In the genomic region with DNA sequence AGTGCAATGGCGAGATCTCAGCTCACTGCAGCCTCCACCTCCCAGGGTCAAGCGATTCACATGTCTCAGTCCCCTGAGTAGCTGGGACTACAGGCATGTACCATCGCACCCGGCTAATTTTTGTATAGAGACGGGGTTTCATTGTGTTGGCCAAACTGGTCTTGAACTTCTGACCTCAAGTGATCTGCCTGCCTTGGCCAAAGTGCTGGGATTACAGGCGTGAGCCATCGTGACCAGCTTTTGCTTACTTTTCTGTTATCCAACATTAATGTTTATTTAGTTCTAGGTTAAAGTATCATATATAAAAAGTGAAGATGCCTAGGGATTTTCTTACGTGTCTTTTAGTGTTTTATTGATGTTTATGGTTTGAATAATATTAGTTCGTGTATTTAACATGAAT, we compare ENCODE assay signal across 21 cellular contexts. TPM values are rescaled to one million over a fixed set of nuclear protein-coding genes. Genes with fewer than 3 reads are reported as not detected.
"Had no signal": no experiment of that assay in that cellular context is flagged by ENCODE, and none has a peak within 500 bp of the region (broad histone marks: within the 10 kb centered on the region; RNA-seq: fewer than 3 reads in every experiment).

No MANE protein-coding gene starts in this region.

- H3K9me3 Mint-ChIP-seq: effector memory CD8-positive, alpha-beta T cell; natural killer cell; stimulated activated naive CD8-positive, alpha-beta T cell treated with anti-CD3 and anti-CD28 coated beads, Interleukin-15, amount 100 ng/mL, for 72 hours had no signal

- H3K27ac Mint-ChIP-seq: effector memory CD8-positive, alpha-beta T cell; natural killer cell; stimulated activated naive CD8-positive, alpha-beta T cell treated with anti-CD3 and anti-CD28 coated beads, Interleukin-15, amount 100 ng/mL, for 72 hours had no signal

- H3K9me3 ChIP-seq: gastrocnemius medialis, heart right ventricle, left ventricle myocardium inferior, neutrophil, prostate gland, spleen, testis, upper lobe of left lung had no signal

- DNase-seq: activated naive CD4-positive, alpha-beta T cell; activated T-cell treated with anti-CD3 and anti-CD28 coated beads for 4 hours; anterior cingulate cortex; cerebellar nuclear complex; dermis blood vessel endothelial cell; effector memory CD8-positive, alpha-beta T cell; gastrocnemius medialis; heart right ventricle; islet precursor cell; left ventricle myocardium inferior; mesenchymal stem cell; natural killer cell; right cardiac atrium; spleen; stimulated activated naive CD8-positive, alpha-beta T cell treated with anti-CD3 and anti-CD28 coated beads, Interleukin-15, amount 100 ng/mL, for 72 hours; testis; upper lobe of left lung had no signal

- H3K4me3 ChIP-seq: gastrocnemius medialis, heart right ventricle, left ventricle myocardium inferior, prostate gland, spleen, testis, upper lobe of left lung had no signal

- H3K4me3 Mint-ChIP-seq: effector memory CD8-positive, alpha-beta T cell; natural killer cell; stimulated activated naive CD8-positive, alpha-beta T cell treated with anti-CD3 and anti-CD28 coated beads, Interleukin-15, amount 100 ng/mL, for 72 hours had no signal

- ATAC-seq: effector memory CD8-positive, alpha-beta T cell; gastrocnemius medialis; heart right ventricle; natural killer cell; right cardiac atrium; stimulated activated naive CD8-positive, alpha-beta T cell treated with anti-CD3 and anti-CD28 coated beads, Interleukin-15, amount 100 ng/mL, for 72 hours had no signal

- H3K36me3 ChIP-seq: gastrocnemius medialis, left ventricle myocardium inferior, prostate gland, spleen, upper lobe of left lung had no signal

- H3K27me3 Mint-ChIP-seq: effector memory CD8-positive, alpha-beta T cell; stimulated activated naive CD8-positive, alpha-beta T cell treated with anti-CD3 and anti-CD28 coated beads, Interleukin-15, amount 100 ng/mL, for 72 hours had no signal

- H3K36me3 Mint-ChIP-seq: natural killer cell had no signal

- H3K4me1 Mint-ChIP-seq: stimulated activated naive CD8-positive, alpha-beta T cell treated with anti-CD3 and anti-CD28 coated beads, Interleukin-15, amount 100 ng/mL, for 72 hours had no signal

- H3K27me3 ChIP-seq: gastrocnemius medialis, heart right ventricle, neutrophil, spleen, testis, upper lobe of left lung had no signal

- H3K4me1 ChIP-seq: prostate gland, testis had no signal

- H3K27ac ChIP-seq: epithelial cell of prostate, gastrocnemius medialis, heart right ventricle, left ventricle myocardium inferior, neutrophil, prostate gland, spleen, testis, upper lobe of left lung had no signal

RNA-seq across cellular contexts. Expression of gene LRRC10, which starts 54.3 kb away (rescaled TPM):
- total RNA-seq: dermis blood vessel endothelial cell, gastrocnemius medialis, mucosa of gallbladder, natural killer cell, prostate gland, spleen, upper lobe of left lung had no signal
- polyA plus RNA-seq: spleen had no signal
